Comparison of ENCODE assay signal across 8 cellular contexts in genomic region chr11:70270877-70271634, GRCh38. TPM values are rescaled to one million over a fixed set of nuclear protein-coding genes. Genes with fewer than 3 reads are reported as not detected.
DNase-seq lines count a peak whose midpoint lies in the region; ATAC-seq and TF ChIP-seq lines count a peak whose summit lies in the region.

No MANE protein-coding gene starts in this region.

- H3K36me3 ChIP-seq in KMS-11 (ENCODE audit: insufficient read depth): no peaks in the 10 kb centered on the region; the same call in 1 of the 2 replicates

- H2AFZ ChIP-seq in KMS-11 (ENCODE audit: low read depth): peak overlapping the region; percentile 41; the same call in 1 of the 2 replicates

- peak overlapping the region; percentile 37; the same call in 1 of the 2 replicates for H3K9ac ChIP-seq in KMS-11

- peak; percentile 56 for DNase-seq in ELR (ENCODE audit: low read depth)
- DNase-seq in activated CD4-positive, CD25-positive, alpha-beta regulatory T cell treated with anti-CD3 and anti-CD28 coated beads, Interleukin-2, amount 50 U/mL, for 72 hours: peak; percentile 59
- peak; percentile 50 for DNase-seq in dermis blood vessel endothelial cell
- DNase-seq in lower leg skin (ENCODE audit: low spot score in 2 of 2): peak in 1 of 2 donors; percentile 87
- peak; percentile 17 for DNase-seq in stimulated activated CD8-positive, alpha-beta memory T cell treated with anti-CD3 and anti-CD28 coated beads, Interleukin-12 subunit alpha, Interleukin-12 subunit beta, amount 100 ng/mL, for 4 hours (ENCODE audit: low read depth)
- DNase-seq in GF-D8 (lab: John Stamatoyannopoulos, UW): no peak

- no peak overlapping the region for H3K27ac ChIP-seq in KMS-11

- H3K4me3 ChIP-seq in KMS-11 (IDR thresholded peaks at IDR 0.05; ENCODE audit: insufficient read depth, low read depth, low read length) (no peak overlapping the region), lower leg skin (ENCODE audit: low read depth, poor library complexity, severe bottlenecking) (peak overlapping the region; percentile 74)

- no peak for TF ChIP-seq POLR2A in lower leg skin (IDR thresholded peaks at IDR 0.05)

- peaks cover 24% of the 10 kb centered on the region for H3K4me1 ChIP-seq in KMS-11 (ENCODE audit: low read depth, poor library complexity, severe bottlenecking)

- H3K79me2 ChIP-seq in KMS-11 (ENCODE audit: insufficient read depth, low read depth): peaks cover 23% of the 10 kb centered on the region; the same call in 1 of the 2 replicates

- H3K4me2 ChIP-seq in KMS-11: peak overlapping the region; percentile 80

- intact Hi-C loops in lower leg skin (cut with DNase I; ENCODE audit: low total_unique reads): no loop called here

- ATAC-seq in GM21717 (IDR thresholded peaks at IDR 0.05; ENCODE audit: unreplicated experiment): peak; percentile 28

- H4K20me1 ChIP-seq in KMS-11 (ENCODE audit: insufficient read depth): no peaks in the 10 kb centered on the region

- H3K27me3 ChIP-seq in KMS-11 (ENCODE audit: insufficient read depth, low read depth): no peaks in the 10 kb centered on the region

- 1% methylated on average over 32 to 42 of the region's 75 CpGs for WGBS in lower leg skin, 2 donors

- no peak for TF ChIP-seq CTCF in KMS-11 (conservative IDR thresholded peaks at IDR 0.05; ENCODE audit: low read depth, low read length)
- TF ChIP-seq CTCF in lower leg skin (IDR thresholded peaks at IDR 0.05): no peak

RNA-seq across cellular contexts. Expression of gene PPFIA1, which starts 0.6 kb away (rescaled TPM):
- total RNA-seq in dermis blood vessel endothelial cell: 33.5 and 39.9 TPM in 2 replicates
- total RNA-seq in lower leg skin: 10 to 100 TPM; 31.9 to 61.7 (median 48.5) TPM
